Comparison of ENCODE assay signal across 37 cellular contexts in the genomic region with DNA sequence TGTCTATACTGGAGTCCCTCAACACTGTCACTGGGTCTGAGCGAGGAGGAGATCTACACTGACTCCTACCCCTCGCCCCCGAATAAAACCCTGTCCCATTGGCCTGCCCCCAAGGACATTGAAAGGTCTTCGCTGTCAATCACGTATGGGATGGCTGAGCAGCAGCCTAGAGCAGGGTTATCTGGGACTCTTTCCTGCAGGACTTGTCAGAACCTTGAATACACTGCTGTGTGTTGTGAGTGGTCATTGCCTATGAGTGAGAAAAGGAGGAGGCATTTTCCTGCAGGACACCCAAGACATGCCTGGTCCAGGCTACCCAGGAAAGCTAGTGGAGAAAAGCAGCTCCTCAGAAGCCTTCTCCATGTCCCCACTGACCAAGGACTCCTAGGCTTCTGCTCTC. TPM values are rescaled to one million over a fixed set of nuclear protein-coding genes. Genes with fewer than 3 reads are reported as not detected.
"Had no signal": no experiment of that assay in that cellular context is flagged by ENCODE, and none has a peak within 500 bp of the region (broad histone marks: within the 10 kb centered on the region; RNA-seq: fewer than 3 reads in every experiment).

No MANE protein-coding gene starts in this region.

- H3K4me1 ChIP-seq: foreskin keratinocyte had no signal

- H3K4me3 Mint-ChIP-seq: activated CD4-positive, alpha-beta memory T cell treated with anti-CD3 and anti-CD28 coated beads for 36 hours; activated CD4-positive, alpha-beta T cell treated with anti-CD3 and anti-CD28 coated beads, Interleukin-2, amount 10 ng/mL, durations not matched to agents 24 days and 14 days; activated naive CD4-positive, alpha-beta T cell treated with anti-CD3 and anti-CD28 coated beads for 36 hours; activated naive CD8-positive, alpha-beta T cell treated with anti-CD3 and anti-CD28 coated beads for 36 hours; activated T-helper 1 cell treated with anti-CD3 and anti-CD28 coated beads, Interleukin-12 subunit alpha, Interleukin-12 subunit beta, Interleukin-2, Interleukin-4 antibody, amounts not matched to agents 30 ng/mL and 10 ng/mL and 1 ng/mL, durations not matched to agents 14 hours and 24 hours and 36 hours; brain; effector memory CD8-positive, alpha-beta T cell; immature natural killer cell; natural killer cell treated with Interleukin-12 subunit alpha and Interleukin-12 subunit beta and Interleukin-15 and Interleukin-18, amount 100 ng/mL, for 72 hours; stimulated activated naive B cell treated with anti-CD40 and anti-IgM and Interleukin-4, amounts not matched to agents 10 μg/mL and 1 μg/mL and 100 μg/mL, for 72 hours had no signal

- H3K4me3 ChIP-seq: adrenal gland, cardiac muscle cell, esophagus muscularis mucosa, heart left ventricle, stomach, thyroid gland, upper lobe of left lung had no signal

- H3K27ac Mint-ChIP-seq: activated CD4-positive, alpha-beta memory T cell treated with anti-CD3 and anti-CD28 coated beads for 36 hours; activated CD4-positive, alpha-beta T cell treated with anti-CD3 and anti-CD28 coated beads, Interleukin-2, amount 10 ng/mL, durations not matched to agents 24 days and 14 days; activated naive CD4-positive, alpha-beta T cell treated with anti-CD3 and anti-CD28 coated beads for 36 hours; activated naive CD8-positive, alpha-beta T cell treated with anti-CD3 and anti-CD28 coated beads for 36 hours; activated T-helper 1 cell treated with anti-CD3 and anti-CD28 coated beads, Interleukin-12 subunit alpha, Interleukin-12 subunit beta, Interleukin-2, Interleukin-4 antibody, amounts not matched to agents 30 ng/mL and 10 ng/mL and 1 ng/mL, durations not matched to agents 14 hours and 24 hours and 36 hours; effector memory CD8-positive, alpha-beta T cell; natural killer cell treated with Interleukin-12 subunit alpha and Interleukin-12 subunit beta and Interleukin-15 and Interleukin-18, amount 100 ng/mL, for 72 hours; stimulated activated naive B cell treated with anti-CD40 and anti-IgM and Interleukin-4, amounts not matched to agents 10 μg/mL and 1 μg/mL and 100 μg/mL, for 72 hours had no signal

- ATAC-seq: activated CD4-positive, CD25-positive, alpha-beta regulatory T cell treated with anti-CD3 and anti-CD28 coated beads, Interleukin-2, amount 50 U/mL, for 24 hours; effector memory CD8-positive, alpha-beta T cell; foreskin keratinocyte; heart left ventricle; natural killer cell treated with Interleukin-12 subunit alpha and Interleukin-12 subunit beta and Interleukin-15 and Interleukin-18, amount 100 ng/mL, for 72 hours; right cardiac atrium; stimulated activated naive B cell treated with anti-CD40 and anti-IgM and Interleukin-4, amounts not matched to agents 10 μg/mL and 1 μg/mL and 100 μg/mL, for 72 hours had no signal

- H3K27me3 ChIP-seq: adrenal gland, cardiac muscle cell, esophagus muscularis mucosa, foreskin keratinocyte, heart left ventricle, stomach, thyroid gland, upper lobe of left lung had no signal

- H3K36me3 Mint-ChIP-seq: natural killer cell treated with Interleukin-12 subunit alpha and Interleukin-12 subunit beta and Interleukin-15 and Interleukin-18, amount 100 ng/mL, for 72 hours had no signal

- H3K9me3 Mint-ChIP-seq: activated CD4-positive, alpha-beta memory T cell treated with anti-CD3 and anti-CD28 coated beads for 36 hours; activated CD4-positive, alpha-beta T cell treated with anti-CD3 and anti-CD28 coated beads, Interleukin-2, amount 10 ng/mL, durations not matched to agents 24 days and 14 days; activated naive CD4-positive, alpha-beta T cell treated with anti-CD3 and anti-CD28 coated beads for 36 hours; activated naive CD8-positive, alpha-beta T cell treated with anti-CD3 and anti-CD28 coated beads for 36 hours; activated T-helper 1 cell treated with anti-CD3 and anti-CD28 coated beads, Interleukin-12 subunit alpha, Interleukin-12 subunit beta, Interleukin-2, Interleukin-4 antibody, amounts not matched to agents 30 ng/mL and 10 ng/mL and 1 ng/mL, durations not matched to agents 14 hours and 24 hours and 36 hours; brain; effector memory CD8-positive, alpha-beta T cell; immature natural killer cell; natural killer cell treated with Interleukin-12 subunit alpha and Interleukin-12 subunit beta and Interleukin-15 and Interleukin-18, amount 100 ng/mL, for 72 hours; stimulated activated naive B cell treated with anti-CD40 and anti-IgM and Interleukin-4, amounts not matched to agents 10 μg/mL and 1 μg/mL and 100 μg/mL, for 72 hours had no signal

- DNase-seq: activated CD4-positive, alpha-beta memory T cell treated with anti-CD3 and anti-CD28 coated beads for 36 hours; activated CD4-positive, alpha-beta T cell treated with anti-CD3 and anti-CD28 coated beads, Interleukin-2, amount 10 ng/mL, durations not matched to agents 24 days and 14 days; activated CD8-positive, alpha-beta memory T cell treated with anti-CD3 and anti-CD28 coated beads, Interleukin-2, amount 50 U/mL, for 4 hours; activated effector memory CD4-positive, alpha-beta T cell treated with anti-CD3 and anti-CD28 coated beads, Interleukin-2, amount 50 U/mL, for 16 hours; activated naive CD4-positive, alpha-beta T cell treated with anti-CD3 and anti-CD28 coated beads for 36 hours; activated naive CD8-positive, alpha-beta T cell treated with anti-CD3 and anti-CD28 coated beads for 36 hours; activated T-cell treated with anti-CD3 and anti-CD28 coated beads, Interleukin-2, amount 50 U/mL, for 1 hour; cortex of kidney; effector memory CD8-positive, alpha-beta T cell; foreskin keratinocyte; heart left ventricle; hypothalamus; immature natural killer cell; mesenchymal stem cell; stimulated activated CD4-positive, alpha-beta T cell treated with anti-CD3 and anti-CD28 coated beads, Interleukin-15, amount 100 ng/mL, for 24 hours; stimulated activated CD4-positive, alpha-beta T cell treated with anti-CD3 and anti-CD28 coated beads, Interleukin-2, amount 100 ng/mL, for 24 hours; stimulated activated naive B cell treated with anti-CD40 and anti-IgM and Interleukin-4, amounts not matched to agents 10 μg/mL and 1 μg/mL and 100 μg/mL, for 72 hours; stomach; T1000; thyroid gland; upper lobe of left lung; WERI-Rb-1 had no signal

- H3K27me3 Mint-ChIP-seq: activated CD4-positive, alpha-beta memory T cell treated with anti-CD3 and anti-CD28 coated beads for 36 hours; activated CD4-positive, alpha-beta T cell treated with anti-CD3 and anti-CD28 coated beads, Interleukin-2, amount 10 ng/mL, durations not matched to agents 24 days and 14 days; activated naive CD8-positive, alpha-beta T cell treated with anti-CD3 and anti-CD28 coated beads for 36 hours; brain; natural killer cell treated with Interleukin-12 subunit alpha and Interleukin-12 subunit beta and Interleukin-15 and Interleukin-18, amount 100 ng/mL, for 72 hours; stimulated activated naive B cell treated with anti-CD40 and anti-IgM and Interleukin-4, amounts not matched to agents 10 μg/mL and 1 μg/mL and 100 μg/mL, for 72 hours had no signal

- H3K9me3 ChIP-seq: adrenal gland, esophagus muscularis mucosa, heart left ventricle, stomach, thyroid gland, upper lobe of left lung had no signal

- H3K27ac ChIP-seq: cardiac muscle cell, esophagus muscularis mucosa, foreskin keratinocyte, heart left ventricle, stomach, thyroid gland, WERI-Rb-1 had no signal

RNA-seq across cellular contexts. Expression of a gene that starts 40.0 kb away (rescaled TPM):
- total RNA-seq: activated CD4-positive, alpha-beta memory T cell treated with anti-CD3 and anti-CD28 coated beads for 36 hours; activated CD4-positive, alpha-beta T cell treated with anti-CD3 and anti-CD28 coated beads, Interleukin-2, amount 10 ng/mL, durations not matched to agents 24 days and 14 days; activated CD8-positive, alpha-beta memory T cell treated with anti-CD3 and anti-CD28 coated beads for 36 hours; activated naive CD4-positive, alpha-beta T cell treated with anti-CD3 and anti-CD28 coated beads for 36 hours; activated naive CD8-positive, alpha-beta T cell treated with anti-CD3 and anti-CD28 coated beads for 36 hours; activated T-helper 1 cell treated with anti-CD3 and anti-CD28 coated beads, Interleukin-12 subunit alpha, Interleukin-12 subunit beta, Interleukin-2, Interleukin-4 antibody, amounts not matched to agents 30 ng/mL and 10 ng/mL and 1 ng/mL, durations not matched to agents 14 hours and 24 hours and 36 hours; adrenal gland; aorta; cardiac muscle cell; cerebellum; esophagus muscularis mucosa; foreskin keratinocyte; lower leg skin; mononuclear cell; natural killer cell treated with Interleukin-12 subunit alpha and Interleukin-12 subunit beta and Interleukin-15 and Interleukin-18, amount 100 ng/mL, for 72 hours; omental fat pad; right cardiac atrium; thyroid gland; upper lobe of left lung had no signal

RNA-seq across cellular contexts. Expression of a gene that starts 45.6 kb away (rescaled TPM):
- total RNA-seq: activated CD4-positive, alpha-beta memory T cell treated with anti-CD3 and anti-CD28 coated beads for 36 hours; activated CD4-positive, alpha-beta T cell treated with anti-CD3 and anti-CD28 coated beads, Interleukin-2, amount 10 ng/mL, durations not matched to agents 24 days and 14 days; activated CD8-positive, alpha-beta memory T cell treated with anti-CD3 and anti-CD28 coated beads for 36 hours; activated naive CD4-positive, alpha-beta T cell treated with anti-CD3 and anti-CD28 coated beads for 36 hours; activated naive CD8-positive, alpha-beta T cell treated with anti-CD3 and anti-CD28 coated beads for 36 hours; activated T-helper 1 cell treated with anti-CD3 and anti-CD28 coated beads, Interleukin-12 subunit alpha, Interleukin-12 subunit beta, Interleukin-2, Interleukin-4 antibody, amounts not matched to agents 30 ng/mL and 10 ng/mL and 1 ng/mL, durations not matched to agents 14 hours and 24 hours and 36 hours; cardiac muscle cell; cerebellum; esophagus muscularis mucosa; foreskin keratinocyte; heart left ventricle; kidney epithelial cell; lower leg skin; mononuclear cell; natural killer cell treated with Interleukin-12 subunit alpha and Interleukin-12 subunit beta and Interleukin-15 and Interleukin-18, amount 100 ng/mL, for 72 hours; omental fat pad; right cardiac atrium; stomach; upper lobe of left lung had no signal
